11 cellular contexts compared by ENCODE assay signal in genomic region chr3:143060906-143061305, GRCh38. TPM values are rescaled to one million over a fixed set of nuclear protein-coding genes. Genes with fewer than 3 reads are reported as not detected.
DNase-seq lines count a peak whose midpoint lies in the region; ATAC-seq and TF ChIP-seq lines count a peak whose summit lies in the region.
"Had no signal": no experiment of that assay in that cellular context is flagged by ENCODE, and none has a peak within 500 bp of the region (broad histone marks: within the 10 kb centered on the region; RNA-seq: fewer than 3 reads in every experiment).

No MANE protein-coding gene starts in this region.

- no peaks in the 10 kb centered on the region for H3K4me1 ChIP-seq in hepatocyte (ENCODE audit: insufficient read depth)
- H3K4me1 ChIP-seq: upper lobe of right lung had no signal

- H3K36me3 Mint-ChIP-seq in activated CD8-positive, alpha-beta T cell treated with anti-CD3 and anti-CD28 coated beads for 36 hours (ENCODE audit: low read depth): peaks cover 34% of the 10 kb centered on the region

- POLR2A ChIA-PET in activated CD8-positive, alpha-beta T cell treated with anti-CD3 and anti-CD28 coated beads for 36 hours (lab: Charles Lee): no interaction called here

- H3K79me2 ChIP-seq in hepatocyte: no peaks in the 10 kb centered on the region

- peaks cover 20% of the 10 kb centered on the region for H3K4me1 Mint-ChIP-seq in activated CD8-positive, alpha-beta T cell treated with anti-CD3 and anti-CD28 coated beads for 36 hours (ENCODE audit: low read depth)
- H3K4me1 Mint-ChIP-seq: brain had no signal

- H3K9me3 ChIP-seq in hepatocyte (ENCODE audit: low read depth): no peaks in the 10 kb centered on the region
- H3K9me3 ChIP-seq: upper lobe of right lung had no signal

- H3K36me3 ChIP-seq in hepatocyte (replicated peaks; ENCODE audit: insufficient read depth, low read depth): peaks cover 2% of the 10 kb centered on the region

- no peak overlapping the region for H3K27ac ChIP-seq in hepatocyte
- H3K27ac ChIP-seq: upper lobe of right lung had no signal

- H3K9me2 ChIP-seq in hepatocyte (replicated peaks; ENCODE audit: insufficient read depth): no peaks in the 10 kb centered on the region

- no peak overlapping the region for H3K4me2 ChIP-seq in hepatocyte

- DNase-seq in GM12864 (ENCODE audit: low read depth): peak; percentile 55
- DNase-seq in activated CD8-positive, alpha-beta T cell treated with anti-CD3 and anti-CD28 coated beads for 36 hours: no peak
- no peak for DNase-seq in HUDEP-2 (lab: John Stamatoyannopoulos, UW; ENCODE audit: unreplicated experiment in 76 of 76)
- DNase-seq in NCI-H2171 (lab: John Stamatoyannopoulos, UW): no peak
- DNase-seq in hepatocyte (ENCODE audit: low spot score): no peak
- DNase-seq in cerebellum (ENCODE audit: low spot score): no peak
- DNase-seq: DND-41, upper lobe of right lung had no signal

- no peaks in the 10 kb centered on the region for H3K27me3 Mint-ChIP-seq in activated CD8-positive, alpha-beta T cell treated with anti-CD3 and anti-CD28 coated beads for 36 hours
- H3K27me3 Mint-ChIP-seq: brain had no signal

- H3K9me3 Mint-ChIP-seq in activated CD8-positive, alpha-beta T cell treated with anti-CD3 and anti-CD28 coated beads for 36 hours: no peaks in the 10 kb centered on the region
- H3K9me3 Mint-ChIP-seq: brain had no signal

- 95% methylated on average over 3 of the region's 3 CpGs for WGBS in hepatocyte (ENCODE audit: low lambda C conversion rate, missing lambda C conversion rate)

- H3K27ac Mint-ChIP-seq in activated CD8-positive, alpha-beta T cell treated with anti-CD3 and anti-CD28 coated beads for 36 hours: peak overlapping the region; percentile 18
- H3K27ac Mint-ChIP-seq: brain had no signal

- no peak overlapping the region for H2AFZ ChIP-seq in hepatocyte

- H3K4me3 Mint-ChIP-seq in activated CD8-positive, alpha-beta T cell treated with anti-CD3 and anti-CD28 coated beads for 36 hours: no peak overlapping the region
- H3K4me3 Mint-ChIP-seq: brain had no signal

- H4K20me1 ChIP-seq in hepatocyte (ENCODE audit: insufficient read depth, poor library complexity, severe bottlenecking): no peaks in the 10 kb centered on the region

- TF ChIP-seq CTCF in GM12864 (IDR thresholded peaks at IDR 0.05; ENCODE audit: low read depth, low read length, missing control alignments) (no peak), hepatocyte (IDR thresholded peaks at IDR 0.05; ENCODE audit: poor library complexity) (no peak)
- TF ChIP-seq CTCF in activated CD8-positive, alpha-beta T cell treated with anti-CD3 and anti-CD28 coated beads for 36 hours (IDR thresholded peaks at IDR 0.05): no peak

- ATAC-seq in GM19463 (IDR thresholded peaks at IDR 0.05; ENCODE audit: unreplicated experiment) (peak; percentile 97), HG03097 (IDR thresholded peaks at IDR 0.05; ENCODE audit: low FRiP score, unreplicated experiment) (peak; percentile 95)
- ATAC-seq in activated CD8-positive, alpha-beta T cell treated with anti-CD3 and anti-CD28 coated beads for 36 hours: peak; percentile 92
- ATAC-seq: upper lobe of right lung had no signal

- intact Hi-C loops in activated CD8-positive, alpha-beta T cell treated with anti-CD3 and anti-CD28 coated beads for 36 hours (cut with micrococcal nuclease): no loop called here

- no peaks in the 10 kb centered on the region for H3K27me3 ChIP-seq in hepatocyte
- H3K27me3 ChIP-seq: upper lobe of right lung had no signal

- no peak overlapping the region for H3K4me3 ChIP-seq in GM12864 (ENCODE audit: low read depth, low read length)
- no peak overlapping the region for H3K4me3 ChIP-seq in hepatocyte
- H3K4me3 ChIP-seq: upper lobe of right lung had no signal

- CTCF ChIA-PET in activated CD8-positive, alpha-beta T cell treated with anti-CD3 and anti-CD28 coated beads for 36 hours (lab: Charles Lee): no interaction called here

RNA-seq across cellular contexts. Expression of gene CHST2, which starts 58.7 kb away (rescaled TPM):
- 1 to 10 TPM; 6.0 to 6.9 TPM for total RNA-seq in activated CD8-positive, alpha-beta T cell treated with anti-CD3 and anti-CD28 coated beads for 36 hours
- total RNA-seq in hepatocyte (14.4 and 16.1 TPM in 2 replicates), cerebellum (24.8 TPM)
- 12.2 and 12.5 TPM in 2 replicates for polyA plus RNA-seq in hepatocyte

RNA-seq across cellular contexts. Expression of gene U2SURP, which starts 59.5 kb away (rescaled TPM):
- 100 to 1,000 TPM; 160 to 174 TPM for total RNA-seq in activated CD8-positive, alpha-beta T cell treated with anti-CD3 and anti-CD28 coated beads for 36 hours
- total RNA-seq in hepatocyte: 71.4 and 86.1 TPM in 2 replicates
- 41.5 and 45.7 TPM in 2 replicates for polyA plus RNA-seq in hepatocyte
- 159 TPM for total RNA-seq in cerebellum
